17 cellular contexts compared by ENCODE assay signal in genomic region chr3:15660055-15660940, GRCh38. TPM values are rescaled to one million over a fixed set of nuclear protein-coding genes. Genes with fewer than 3 reads are reported as not detected.
A peak's percentile ranks its signal among the peaks of the same experiment; 100 is the strongest.
DNase-seq lines count a peak whose midpoint lies in the region; ATAC-seq, FAIRE-seq and TF ChIP-seq lines count a peak whose summit lies in the region.
"Had no signal": no experiment of that assay in that cellular context is flagged by ENCODE, and none has a peak within 500 bp of the region (broad histone marks: within the 10 kb centered on the region; RNA-seq: fewer than 3 reads in every experiment).

No MANE protein-coding gene starts in this region.

- no peak overlapping the region for H3K18ac ChIP-seq in mesenchymal stem cell (ENCODE audit: low read depth in 1 of 2, low read length in 2 of 2)

- intact Hi-C loops in PC-3 (cut with micrococcal nuclease) = loop anchor here (1.0 kb wide), 4 partner anchors 13 to 109 kb away; no protein-coding TSS in a partner anchor

- no peak for TF ChIP-seq CTCF in DND-41 (IDR thresholded peaks at IDR 0.05; ENCODE audit: borderline replicate concordance, extremely low read depth, low read length, poor library complexity, severe bottlenecking)
- TF ChIP-seq CTCF in PC-3 (conservative IDR thresholded peaks at IDR 0.05; ENCODE audit: low read depth, low read length) = no peak
- no peak for TF ChIP-seq CTCF in bronchial epithelial cell (IDR thresholded peaks at IDR 0.05; ENCODE audit: insufficient read depth, low read length, severe bottlenecking)
- no peak for TF ChIP-seq CTCF in osteoblast (IDR thresholded peaks at IDR 0.05; ENCODE audit: extremely low read depth, low read depth, low read length)

- no peaks in the 10 kb centered on the region for H3F3A ChIP-seq in PC-3 (ENCODE audit: low read length, unreplicated experiment)

- H3K23ac ChIP-seq in mesenchymal stem cell (ENCODE audit: low read length in 2 of 2) = no peak overlapping the region

- no peak overlapping the region for H3K4me3 ChIP-seq in DND-41 (ENCODE audit: low read depth in 1 of 2, low read length in 2 of 2)
- H3K4me3 ChIP-seq in PC-3 (ENCODE audit: low read length) = no peak overlapping the region
- no peak overlapping the region for H3K4me3 ChIP-seq in bronchial epithelial cell (ENCODE audit: low read depth, low read length)
- no peak overlapping the region for H3K4me3 ChIP-seq in osteoblast (ENCODE audit: insufficient read depth, low read length)
- H3K4me3 ChIP-seq in mesenchymal stem cell (ENCODE audit: insufficient read depth in 1 of 2, low read depth in 1 of 2, low read length in 2 of 2) = no peak overlapping the region
- H3K4me3 ChIP-seq: BLaER1, HAP-1 had no signal

- 81% methylated on average over 5 of the region's 7 CpGs for WGBS in mesenchymal stem cell

- no peak overlapping the region for H2BK5ac ChIP-seq in mesenchymal stem cell (ENCODE audit: low read depth, low read length, poor library complexity, severe bottlenecking)

- H3K9ac ChIP-seq in DND-41 (ENCODE audit: low read depth, low read length) (peak overlapping the region; percentile 21; the same call in 1 of the 2 replicates), PC-3 (ENCODE audit: low read length) (peak overlapping the region; percentile 36), mesenchymal stem cell (ENCODE audit: low read length) (no peak overlapping the region)
- H3K9ac ChIP-seq: BLaER1 had no signal

- H3K79me2 ChIP-seq in DND-41 (ENCODE audit: insufficient read depth, low read length) = no peaks in the 10 kb centered on the region
- H3K79me2 ChIP-seq in PC-3 (ENCODE audit: low read length) = no peaks in the 10 kb centered on the region
- H3K79me2 ChIP-seq in osteoblast (ENCODE audit: insufficient read depth, low read length) = no peaks in the 10 kb centered on the region

- H3K9me3 ChIP-seq in DND-41 (ENCODE audit: insufficient read depth, low read length, severe bottlenecking) (peaks cover 36% of the 10 kb centered on the region), PC-3 (ENCODE audit: low read length) (peaks cover 14% of the 10 kb centered on the region), osteoblast (ENCODE audit: low read depth, low read length) (peaks cover 10% of the 10 kb centered on the region), mesenchymal stem cell (ENCODE audit: control insufficient read depth, low read length) (peaks cover 22% of the 10 kb centered on the region)

- H3K9me2 ChIP-seq in PC-3 (replicated peaks; ENCODE audit: low read length) = no peaks in the 10 kb centered on the region

- no peak overlapping the region for H4K8ac ChIP-seq in mesenchymal stem cell (ENCODE audit: low read length)

- H3K27me3 ChIP-seq in DND-41 (ENCODE audit: insufficient read depth, low read length, poor library complexity) (no peaks in the 10 kb centered on the region), PC-3 (ENCODE audit: low read length) (no peaks in the 10 kb centered on the region), bronchial epithelial cell (ENCODE audit: control insufficient read depth, insufficient read depth, low read length) (no peaks in the 10 kb centered on the region), osteoblast (ENCODE audit: insufficient read depth, low read length) (no peaks in the 10 kb centered on the region), mesenchymal stem cell (ENCODE audit: control insufficient read depth in 1 of 2, insufficient read depth in 1 of 2, low read length in 2 of 2) (no peaks in the 10 kb centered on the region)
- H3K27me3 ChIP-seq: BLaER1 had no signal

- H3K27ac ChIP-seq in DND-41 (ENCODE audit: low read length) (peak overlapping the region; percentile 90), PC-3 (ENCODE audit: low read length) (peak overlapping the region; percentile 80), osteoblast (ENCODE audit: low read depth, low read length) (no peak overlapping the region), mesenchymal stem cell (ENCODE audit: low read length, poor library complexity, severe bottlenecking) (no peak overlapping the region)
- H3K27ac ChIP-seq: BLaER1, RWPE1 had no signal

- H3K79me1 ChIP-seq in mesenchymal stem cell (replicated peaks; ENCODE audit: low read length, poor library complexity, severe bottlenecking) = no peaks in the 10 kb centered on the region

- H3K36me3 ChIP-seq in DND-41 (ENCODE audit: insufficient read depth, low read length) = peaks cover 13% of the 10 kb centered on the region
- peaks cover 6% of the 10 kb centered on the region; the same call in 1 of the 2 replicates for H3K36me3 ChIP-seq in PC-3 (ENCODE audit: low read depth, low read length)
- H3K36me3 ChIP-seq in bronchial epithelial cell (ENCODE audit: control insufficient read depth, insufficient read depth, low read length) = no peaks in the 10 kb centered on the region
- H3K36me3 ChIP-seq in osteoblast (ENCODE audit: insufficient read depth, low read length) = no peaks in the 10 kb centered on the region
- H3K36me3 ChIP-seq in mesenchymal stem cell (ENCODE audit: control insufficient read depth in 1 of 2, insufficient read depth in 2 of 2, low read depth in 1 of 2, low read length in 2 of 2) = peaks cover 0 to 1% of the 10 kb centered on the region in 2 experiments
- H3K36me3 ChIP-seq: BLaER1, HAP-1 had no signal

- H2AFZ ChIP-seq in DND-41 (ENCODE audit: low read depth, low read length) (no peak overlapping the region), PC-3 (ENCODE audit: low read length) (no peak overlapping the region), osteoblast (ENCODE audit: low read length) (no peak overlapping the region), mesenchymal stem cell (ENCODE audit: low read depth, low read length) (no peak overlapping the region)

- H3K4me2 ChIP-seq in DND-41 (ENCODE audit: insufficient read depth, low read length) (peak overlapping the region; percentile 56), PC-3 (ENCODE audit: low read length) (peak overlapping the region; percentile 40), osteoblast (ENCODE audit: insufficient read depth, low read length) (no peak overlapping the region), mesenchymal stem cell (ENCODE audit: low read length, poor library complexity, severe bottlenecking) (no peak overlapping the region)
- H3K4me2 ChIP-seq: BLaER1 had no signal

- ATAC-seq in DND-41 (ENCODE audit: insufficient read depth, low read depth) (no peak), PC-3 (peak; percentile 85), GM21825 (IDR thresholded peaks at IDR 0.05; ENCODE audit: unreplicated experiment) (no peak)
- ATAC-seq: CD8-positive, alpha-beta T cell had no signal

- no peak overlapping the region for H2AK5ac ChIP-seq in mesenchymal stem cell (ENCODE audit: low read length, severe bottlenecking)

- H3K4me1 ChIP-seq in DND-41 (ENCODE audit: insufficient read depth, low read length) (peaks cover 47% of the 10 kb centered on the region), PC-3 (ENCODE audit: insufficient read depth, low read length) (peaks cover 18% of the 10 kb centered on the region), osteoblast (ENCODE audit: insufficient read depth, low read length) (no peaks in the 10 kb centered on the region), mesenchymal stem cell (ENCODE audit: control insufficient read depth, insufficient read depth, low read depth, low read length) (no peaks in the 10 kb centered on the region)
- H3K4me1 ChIP-seq: HAP-1 had no signal

- H4K91ac ChIP-seq in mesenchymal stem cell (ENCODE audit: low read length) = no peak overlapping the region

- no peak overlapping the region for H3K4ac ChIP-seq in mesenchymal stem cell (ENCODE audit: low read depth in 1 of 2, low read length in 2 of 2)

- H4K20me1 ChIP-seq in DND-41 (ENCODE audit: insufficient read depth, low read length) (no peaks in the 10 kb centered on the region), PC-3 (ENCODE audit: low read length) (no peaks in the 10 kb centered on the region), osteoblast (ENCODE audit: insufficient read depth, low read length) (no peaks in the 10 kb centered on the region)
- H4K20me1 ChIP-seq: BLaER1 had no signal

- POLR2A ChIA-PET in PC-3 (lab: Charles Lee; ENCODE audit: unreplicated experiment) = no interaction called here

- DNase-seq in DND-41 = no peak
- peak; percentile 75 for DNase-seq in PC-3
- DNase-seq in bronchial epithelial cell (ENCODE audit: low read depth) = peak; percentile 10
- peak; percentile 35 for DNase-seq in osteoblast (ENCODE audit: insufficient read length, low spot score, missing footprints)
- no peak for DNase-seq in mesenchymal stem cell
- DNase-seq in glomerular visceral epithelial cell (ENCODE audit: extremely low spot score) = no peak
- DNase-seq: Calu3; CD8-positive, alpha-beta T cell; NCI-H1105; NCI-H2081 treated with DMSO at 0.1 percent for 48 hours; NCI-H2227 treated with DMSO at 0.1 percent for 48 hours; NCI-H510A treated with DMSO at 0.1 percent for 48 hours; SIG-M5 had no signal

- H2BK12ac ChIP-seq in mesenchymal stem cell (ENCODE audit: low read length in 2 of 2) = no peak overlapping the region

- H2BK120ac ChIP-seq in mesenchymal stem cell (ENCODE audit: low read depth, low read length) = no peak overlapping the region

- CTCF ChIA-PET in PC-3 (lab: Charles Lee) = no interaction called here

- FAIRE-seq in bronchial epithelial cell (lab: Jason Lieb, UNC) = no peak

- H2BK15ac ChIP-seq in mesenchymal stem cell (ENCODE audit: low read depth, poor library complexity, severe bottlenecking) = no peak overlapping the region

- no peak overlapping the region for H3K14ac ChIP-seq in mesenchymal stem cell (ENCODE audit: low read length in 2 of 2)

- BruUV-seq in PC-3 (replicated peaks; lab: Mats Ljungman, UMichigan) = no TSS peak

RNA-seq across cellular contexts. Expression of gene BTD, which starts 58.8 kb away (rescaled TPM):
- total RNA-seq in PC-3 (2014; rRNA removed) (11.7 and 17.1 TPM in 2 replicates), bronchial epithelial cell (9.3 and 9.7 TPM in 2 replicates), osteoblast (31.1 and 34.5 TPM in 2 replicates)
- polyA plus RNA-seq in mesenchymal stem cell (2013, experiment 1 of 2) = 16.3 TPM
- polyA plus RNA-seq in mesenchymal stem cell (2013, experiment 2 of 2) = 15.8 TPM

RNA-seq across cellular contexts. Expression of gene HACL1, which starts 58.9 kb away (rescaled TPM):
- total RNA-seq in PC-3 (2014; rRNA removed) (20.3 and 25.5 TPM in 2 replicates), bronchial epithelial cell (15.7 and 25.0 TPM in 2 replicates), osteoblast (31.5 and 34.7 TPM in 2 replicates)
- 9.2 TPM for polyA plus RNA-seq in mesenchymal stem cell (2013, experiment 1 of 2)
- 9.0 TPM for polyA plus RNA-seq in mesenchymal stem cell (2013, experiment 2 of 2)

Comparison
In these comparisons a context has a peak if more than half of its experiments do, and no peak if none do; other contexts are left out.
1. DNase-seq: peak in PC-3 (single experiment), bronchial epithelial cell (single experiment) and osteoblast (single experiment); none in DND-41 (single experiment), mesenchymal stem cell (single experiment) and glomerular visceral epithelial cell (single experiment).
2. H3K27ac ChIP-seq: peak in DND-41 (single experiment) and PC-3 (single experiment); none in osteoblast (single experiment) and mesenchymal stem cell (single experiment).
3. H3K4me2 ChIP-seq: peak in DND-41 (single experiment) and PC-3 (single experiment); none in osteoblast (single experiment) and mesenchymal stem cell (single experiment).